Comparison of ENCODE assay signal across 8 cellular contexts in the genomic region with DNA sequence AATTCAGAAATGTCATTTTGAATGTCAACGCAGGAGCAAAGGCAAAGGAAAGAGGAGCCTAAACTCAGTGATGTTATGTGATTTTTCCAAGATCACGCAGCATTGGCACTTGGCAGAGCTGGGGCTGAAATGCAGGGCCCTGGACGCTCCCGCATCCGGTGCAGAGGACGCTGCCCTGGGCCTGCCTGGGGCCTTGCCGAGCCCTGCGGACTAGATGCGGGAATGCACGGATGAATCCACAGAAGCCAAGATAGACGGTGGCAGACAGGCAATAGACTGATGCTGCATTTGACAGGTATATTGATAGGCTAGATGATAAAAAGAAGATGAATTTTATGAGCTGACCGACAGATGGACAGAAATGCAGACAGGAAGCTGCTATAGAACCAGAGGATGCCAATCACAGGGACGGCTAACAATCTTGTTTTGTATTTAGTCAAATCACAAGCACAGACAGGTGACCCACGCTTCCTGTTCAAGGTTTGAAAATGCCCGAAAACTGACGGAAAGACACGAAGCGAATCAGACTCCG. TPM values are rescaled to one million over a fixed set of nuclear protein-coding genes. Genes with fewer than 3 reads are reported as not detected.
DNase-seq lines count a peak whose midpoint lies in the region; ATAC-seq and TF ChIP-seq lines count a peak whose summit lies in the region.

No MANE protein-coding gene starts in this region.

- H3K4me3 ChIP-seq in adrenal gland (peak overlapping the region in 1 of 4 donors; percentile 98), left lung (peak overlapping the region; percentile 12 to 90), tibial artery (peak overlapping the region; percentile 77 to 95)

- peaks cover 50% of the 10 kb centered on the region for H3K4me1 Mint-ChIP-seq in activated T-cell treated with anti-CD3 and anti-CD28 coated beads, Interleukin-2, amount 50 U/mL, for 24 hours (ENCODE audit: low read depth)

- peak overlapping the region; percentile 82 for H3K4me3 Mint-ChIP-seq in activated T-cell treated with anti-CD3 and anti-CD28 coated beads, Interleukin-2, amount 50 U/mL, for 24 hours

- no peak for TF ChIP-seq POLR2A in adrenal gland (IDR thresholded peaks at IDR 0.05)

- peaks cover 36% of the 10 kb centered on the region for H3K36me3 Mint-ChIP-seq in activated T-cell treated with anti-CD3 and anti-CD28 coated beads, Interleukin-2, amount 50 U/mL, for 24 hours (ENCODE audit: low read depth)

- H3K27me3 Mint-ChIP-seq in activated T-cell treated with anti-CD3 and anti-CD28 coated beads, Interleukin-2, amount 50 U/mL, for 24 hours: no peaks in the 10 kb centered on the region

- ATAC-seq in left lung: no peak

- H3K27ac ChIP-seq in adrenal gland (peak overlapping the region; percentile 59 to 93 (median 75)), left lung (peak overlapping the region; percentile 85 to 97), tibial artery (peak overlapping the region; percentile 77 to 90)

- H3K9me3 Mint-ChIP-seq in activated T-cell treated with anti-CD3 and anti-CD28 coated beads, Interleukin-2, amount 50 U/mL, for 24 hours: no peaks in the 10 kb centered on the region

- H3K27me3 ChIP-seq in adrenal gland (no peaks in the 10 kb centered on the region), left lung (no peaks in the 10 kb centered on the region), tibial artery (no peaks in the 10 kb centered on the region)

- TF ChIP-seq CTCF in adrenal gland (IDR thresholded peaks at IDR 0.05): no peak
- no peak for TF ChIP-seq CTCF in left lung (IDR thresholded peaks at IDR 0.05)
- TF ChIP-seq CTCF in tibial artery (IDR thresholded peaks at IDR 0.05): no peak

- no peaks in the 10 kb centered on the region for H3K36me3 ChIP-seq in adrenal gland (replicated peaks in 1 of 2)
- peaks cover 0 to 17% of the 10 kb centered on the region in 2 donors for H3K36me3 ChIP-seq in left lung
- H3K36me3 ChIP-seq in tibial artery: peaks cover 0 to 3% (median 0%) of the 10 kb centered on the region in 3 donors

- H3K4me1 ChIP-seq in adrenal gland (replicated peaks in 1 of 2) (peaks cover 39 to 43% of the 10 kb centered on the region in 2 donors), left lung (peaks cover 36 to 48% of the 10 kb centered on the region in 2 donors), tibial artery (peaks cover 0 to 46% (median 33%) of the 10 kb centered on the region in 4 donors)

- intact Hi-C loops in adrenal gland (cut with DNase I): loop anchor here in 1 of 2 donors (10.0 kb wide), 1 partner anchor 307 kb away; no protein-coding TSS in a partner anchor
- intact Hi-C loops in left lung (cut with DNase I): loop anchor here (5.0 to 10.0 kb wide), 3 partner anchors 104 to 317 kb away; no protein-coding TSS in a partner anchor
- intact Hi-C loops in tibial artery (cut with DNase I; ENCODE audit: low total_unique reads): loop anchor here (2.0 to 10.0 kb wide), 3 partner anchors 34 to 317 kb away; a partner anchor contains a TSS

- 8 to 18% (median 14%) methylated on average over 18 to 19 of the region's 19 CpGs for WGBS in adrenal gland, 4 donors

- H3K9me3 ChIP-seq in adrenal gland (replicated peaks in 1 of 3): no peaks in the 10 kb centered on the region
- H3K9me3 ChIP-seq in left lung: no peaks in the 10 kb centered on the region
- no peaks in the 10 kb centered on the region for H3K9me3 ChIP-seq in tibial artery

- DNase-seq in activated T-cell treated with anti-CD3 and anti-CD28 coated beads, Interleukin-2, amount 50 U/mL, for 24 hours: no peak
- no peak for DNase-seq in activated T-cell treated with anti-CD3 and anti-CD28 coated beads, Interleukin-2, amount 50 U/mL, for 48 hours
- peak in 6 of 7 donors; percentile 32 to 62 (median 47) for DNase-seq in adrenal gland
- DNase-seq in left lung: peak in 1 of 2 donors; percentile 81
- DNase-seq in tibial artery: peak in 1 of 2 donors; percentile 72
- no peak for DNase-seq in NCI-H345 treated with DMSO at 0.1 percent for 48 hours (lab: John Stamatoyannopoulos, UW; ENCODE audit: unreplicated experiment)
- DNase-seq in HuH-7 (ENCODE audit: low spot score): no peak
- no peak for DNase-seq in NCI-H748 treated with DMSO at 0.1 percent for 48 hours (lab: John Stamatoyannopoulos, UW)

- H3K27ac Mint-ChIP-seq in activated T-cell treated with anti-CD3 and anti-CD28 coated beads, Interleukin-2, amount 50 U/mL, for 24 hours: peak overlapping the region; percentile 92

RNA-seq across cellular contexts. Expression of a gene that starts 0.7 kb away (rescaled TPM):
- total RNA-seq in adrenal gland (10 to 100 TPM; 27.0 to 39.7 (median 36.2) TPM), left lung (10 to 100 TPM; 38.9 to 45.5 TPM)
- 10 to 100 TPM in 2 of 3 donors, 1 to 10 TPM in 1; 7.3 to 24.4 (median 15.2) TPM for polyA plus RNA-seq in adrenal gland

RNA-seq across cellular contexts. Expression of a gene that starts 25.0 kb away (rescaled TPM):
- total RNA-seq in adrenal gland: 10 to 100 TPM in 7 of 8 donors, 1 to 10 TPM in 1; 9.3 to 13.9 (median 10.9) TPM
- 10 to 100 TPM in 1 of 3 donors, 1 to 10 TPM in 2; 4.5 to 19.2 (median 9.8) TPM for polyA plus RNA-seq in adrenal gland
- 10 to 100 TPM; 20.3 to 21.7 TPM for total RNA-seq in left lung

Comparison
In these comparisons a context has a peak if more than half of its experiments do, and no peak if none do; other contexts are left out.
1. DNase-seq: peak in adrenal gland (6 of 7); none in activated T-cell treated with anti-CD3 and anti-CD28 coated beads, Interleukin-2, amount 50 U/mL, for 24 hours (single experiment), activated T-cell treated with anti-CD3 and anti-CD28 coated beads, Interleukin-2, amount 50 U/mL, for 48 hours (0 of 2), NCI-H345 treated with DMSO at 0.1 percent for 48 hours (single experiment), HuH-7 (single experiment) and NCI-H748 treated with DMSO at 0.1 percent for 48 hours (single experiment).
2. Peak in every context shown above with its lines, with median percentiles within 50 percentile points of each other: H3K27ac ChIP-seq.